8 cellular contexts compared by ENCODE assay signal in the genomic region with DNA sequence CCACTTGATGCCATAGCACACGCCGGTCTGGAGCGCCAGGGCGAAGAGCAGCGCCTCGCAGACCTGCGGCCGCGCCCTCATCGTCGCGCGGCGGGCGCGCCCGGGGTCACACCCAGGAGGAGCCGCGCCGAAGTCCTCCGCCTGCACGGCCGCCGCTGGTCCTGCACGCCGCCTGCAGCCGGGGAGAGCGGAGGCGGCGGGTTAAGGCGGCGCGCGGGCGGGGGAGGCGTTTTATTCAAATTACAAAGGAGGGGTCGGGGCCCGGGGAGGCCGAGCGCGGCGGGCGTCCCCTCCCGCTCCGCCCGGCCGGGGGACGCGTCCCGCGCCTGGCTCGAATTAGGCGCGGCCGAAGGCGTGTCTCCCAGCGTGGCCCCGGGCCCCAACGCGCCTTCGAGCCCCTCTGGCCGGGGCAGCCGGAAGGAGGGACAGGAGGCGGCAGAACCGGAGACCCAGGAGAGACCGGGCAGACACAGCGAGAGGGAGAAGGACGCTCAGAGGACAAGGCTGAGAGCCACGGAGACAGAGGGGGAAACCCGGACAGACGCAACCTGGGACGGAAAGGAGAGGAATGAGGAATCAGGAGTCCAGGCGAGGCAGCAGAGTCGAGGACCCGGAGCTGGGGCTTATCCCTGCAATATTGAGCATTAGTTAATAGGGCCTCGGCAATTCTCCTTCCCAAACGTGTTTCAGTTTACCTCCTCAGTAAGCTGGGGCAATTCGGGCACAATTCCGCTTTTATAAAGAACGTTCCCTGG. TPM values are rescaled to one million over a fixed set of nuclear protein-coding genes. Genes with fewer than 3 reads are reported as not detected.
DNase-seq lines count a peak whose midpoint lies in the region; ATAC-seq and TF ChIP-seq lines count a peak whose summit lies in the region.

A gene (minus strand): TSS at position 176 of the 755 bp plus-strand sequence. CDS start 95 bp downstream, at position 81.

- ATAC-seq in naive B cell (ENCODE audit: low read depth in 2 of 2), result peak; percentile 19 to 23
- ATAC-seq in GM18858 (IDR thresholded peaks at IDR 0.05; ENCODE audit: unreplicated experiment), result no peak

- no peak for TF ChIP-seq POLR2A in erythroblast (IDR thresholded peaks at IDR 0.05; ENCODE audit: low read length)

- H3K27ac Mint-ChIP-seq in naive B cell, result peak within 1 kb of the TSS in 2 of 6 donors; percentile 25 to 52

- H3K9me3 Mint-ChIP-seq in naive B cell, result no peaks in the 10 kb centered on the region

- H3K36me3 Mint-ChIP-seq in naive B cell, result no peaks in the 10 kb centered on the region

- peak within 1 kb of the TSS; percentile 39 for H3K4me3 ChIP-seq in WI38 (ENCODE audit: low read depth, low read length)

- peaks cover 16 to 34% (median 26%) of the 10 kb centered on the region in 3 donors for H3K4me1 Mint-ChIP-seq in naive B cell

- H3K4me3 Mint-ChIP-seq in naive B cell, result peak within 1 kb of the TSS; percentile 77 to 96 (median 90)

- DNase-seq in ELF-1 (ENCODE audit: low read depth, low spot score) (peak; percentile 69), LoVo (ENCODE audit: low spot score) (peak; percentile 72), erythroblast (lab: John Stamatoyannopoulos, UW) (peak; percentile 63), naive B cell (peak; percentile 21), pons (ENCODE audit: low spot score) (no peak), cortex of kidney (lab: John Stamatoyannopoulos, UW) (no peak)

- H3K27me3 Mint-ChIP-seq in naive B cell, result peaks cover 38 to 76% (median 56%) of the 10 kb centered on the region in 3 donors

- no peak for TF ChIP-seq CTCF in WI38 (IDR thresholded peaks at IDR 0.05; ENCODE audit: low read depth, low read length)

RNA-seq across cellular contexts. Expression of the gene that starts here (rescaled TPM):
- polyA plus RNA-seq in naive B cell (ENCODE audit: low read depth in 6 of 6), result under 1 TPM in 1 of 6 donors, not detected in 5; 0.13 TPM

Comparison
In these comparisons a context has a peak if more than half of its experiments do, and no peak if none do; other contexts are left out.
1. Peak in DNase-seq and ATAC-seq in naive B cell; RNA of the gene not detected or under 1 TPM.
2. DNase-seq: peak in ELF-1 (single experiment), LoVo (single experiment) and erythroblast (2 of 2); none in pons (single experiment) and cortex of kidney (single experiment).